12 cellular contexts compared by ENCODE assay signal in the genomic region with DNA sequence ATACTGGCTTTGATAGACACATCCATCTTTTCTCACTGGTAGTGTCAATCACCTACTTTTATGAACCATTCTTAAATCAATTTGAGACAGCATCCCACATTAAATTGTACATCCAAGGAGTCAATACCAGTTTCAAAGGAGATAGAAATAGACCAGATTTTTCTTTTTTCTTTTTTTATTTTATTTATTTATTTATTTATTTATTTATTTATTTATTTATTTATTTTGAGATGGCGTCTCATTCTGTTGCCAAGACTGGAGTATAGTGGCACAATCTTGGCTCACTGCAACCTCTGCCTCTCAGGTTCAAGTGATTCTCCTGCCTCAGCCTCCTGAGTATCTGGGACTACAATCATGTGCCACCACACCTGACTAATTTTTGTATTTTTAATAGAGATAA. TPM values are rescaled to one million over a fixed set of nuclear protein-coding genes. Genes with fewer than 3 reads are reported as not detected.
"Had no signal": no experiment of that assay in that cellular context is flagged by ENCODE, and none has a peak within 500 bp of the region (broad histone marks: within the 10 kb centered on the region; RNA-seq: fewer than 3 reads in every experiment).

No MANE protein-coding gene starts in this region.

RNA-seq across cellular contexts. Expression of gene LEUTX, which starts 16.8 kb away (rescaled TPM):
- total RNA-seq: OCI-LY7, PC-3, PC-9, Peyer's patch, Right ventricle myocardium inferior, Right ventricle myocardium superior, RPMI7951, SJCRH30, SJSA1, SK-MEL-5, T-cell had no signal
- polyA plus RNA-seq: SK-N-SH had no signal

RNA-seq across cellular contexts. Expression of gene CLC, which starts 24.0 kb away (rescaled TPM):
- total RNA-seq: OCI-LY7, PC-3, PC-9, Peyer's patch, Right ventricle myocardium inferior, Right ventricle myocardium superior, RPMI7951, SJCRH30, SJSA1, SK-MEL-5 had no signal
- polyA plus RNA-seq: SK-N-SH had no signal

RNA-seq across cellular contexts. Expression of gene LGALS14, which starts 57.6 kb away (rescaled TPM):
- total RNA-seq: OCI-LY7, PC-3, PC-9, Peyer's patch, Right ventricle myocardium inferior, Right ventricle myocardium superior, RPMI7951, SJCRH30, SJSA1, SK-MEL-5 had no signal
- polyA plus RNA-seq: SK-N-SH had no signal
